12 cellular contexts compared by ENCODE assay signal in genomic region chrX:151982217-151982616, GRCh38. TPM values are rescaled to one million over a fixed set of nuclear protein-coding genes. Genes with fewer than 3 reads are reported as not detected.
A peak's percentile ranks its signal among the peaks of the same experiment; 100 is the strongest.
DNase-seq lines count a peak whose midpoint lies in the region; TF ChIP-seq lines count a peak whose summit lies in the region.
"Had no signal": no experiment of that assay in that cellular context is flagged by ENCODE, and none has a peak within 500 bp of the region (broad histone marks: within the 10 kb centered on the region; RNA-seq: fewer than 3 reads in every experiment).

No MANE protein-coding gene starts in this region.

- TF ChIP-seq CTCF in HFFc6 (IDR thresholded peaks at IDR 0.05), result no peak

- H3K4me3 ChIP-seq in adipocyte (ENCODE audit: low read length), result no peak overlapping the region
- H3K4me3 ChIP-seq: spleen had no signal

- H3K9me3 ChIP-seq in adipocyte (ENCODE audit: control insufficient read depth, low read length), result peaks cover 2% of the 10 kb centered on the region
- H3K9me3 ChIP-seq: spleen had no signal

- DNase-seq in ACHN, result peak; percentile 16
- DNase-seq in HFFc6, result peak; percentile 71
- peak; percentile 40 for DNase-seq in adipocyte (ENCODE audit: low read depth)
- peak; percentile 27 for DNase-seq in hepatic stellate cell (ENCODE audit: low spot score)
- DNase-seq in activated CD8-positive, alpha-beta memory T cell treated with anti-CD3 and anti-CD28 coated beads for 24 hours, result no peak
- DNase-seq in NCI-H69 (lab: John Stamatoyannopoulos, UW), result no peak
- no peak for DNase-seq in stimulated activated CD4-positive, alpha-beta T cell treated with anti-CD3 and anti-CD28 coated beads, Interleukin-4, amount 100 ng/mL, for 24 hours
- no peak for DNase-seq in NCI-H82 treated with DMSO at 0.1 percent for 48 hours (lab: John Stamatoyannopoulos, UW; ENCODE audit: unreplicated experiment)
- DNase-seq: cerebellar nuclear complex, COR-L47, islet precursor cell, spleen had no signal

- peaks cover 25% of the 10 kb centered on the region; the same call in 1 of the 2 replicates for H3K4me1 Mint-ChIP-seq in HFFc6 (ENCODE audit: low read depth)

- peaks cover 21% of the 10 kb centered on the region for H3K27me3 ChIP-seq in adipocyte (replicated peaks; ENCODE audit: control insufficient read depth, insufficient read depth, low read length)
- H3K27me3 ChIP-seq: spleen had no signal

- no peak overlapping the region for H3K9ac ChIP-seq in adipocyte (ENCODE audit: low read length)

- H3K36me3 Mint-ChIP-seq in HFFc6 (ENCODE audit: low read depth), result no peaks in the 10 kb centered on the region

- H3K9me3 Mint-ChIP-seq in HFFc6, result no peaks in the 10 kb centered on the region

- no peaks in the 10 kb centered on the region for H3K36me3 ChIP-seq in adipocyte (ENCODE audit: control insufficient read depth, insufficient read depth, low read length, severe bottlenecking)
- H3K36me3 ChIP-seq: spleen had no signal

- H3K27me3 Mint-ChIP-seq in HFFc6 (ENCODE audit: insufficient read depth), result peaks cover 2% of the 10 kb centered on the region; the same call in 1 of the 2 replicates

- peaks cover 48% of the 10 kb centered on the region for H3K4me1 ChIP-seq in adipocyte (ENCODE audit: control insufficient read depth, insufficient read depth, low read length)
- H3K4me1 ChIP-seq: spleen had no signal

- in situ Hi-C loops in ACHN (cut with HindIII; ENCODE audit: low pct_ligation_motif_present, low pct_unique_long_range_greater_than_20kb, low sequenced_read_pairs), result no loop called here

- H3K4me3 Mint-ChIP-seq in HFFc6, result no peak overlapping the region

- H3K27ac Mint-ChIP-seq in HFFc6, result 0 out of 2 replicates have a peak overlapping the region, but pooled peaks have one; percentile 42

RNA-seq across cellular contexts. Expression of gene GABRE, which starts 7.7 kb away (rescaled TPM):
- total RNA-seq in HFFc6 (2021; fragmentation: NEBNext Ultra II Directional; extraction: Animal tissue kit (Norgen Biotek cat#: 25700)), result 1 to 10 TPM in 2 of 6 experiments, under 1 TPM in 4; 0.24 to 1.7 (median 0.71) TPM

Comparison
In these comparisons a context has a peak if more than half of its experiments do, and no peak if none do; other contexts are left out.
1. DNase-seq: peak in ACHN (single experiment), HFFc6 (single experiment), adipocyte (single experiment) and hepatic stellate cell (single experiment); none in activated CD8-positive, alpha-beta memory T cell treated with anti-CD3 and anti-CD28 coated beads for 24 hours (single experiment), NCI-H69 (single experiment), stimulated activated CD4-positive, alpha-beta T cell treated with anti-CD3 and anti-CD28 coated beads, Interleukin-4, amount 100 ng/mL, for 24 hours (single experiment) and NCI-H82 treated with DMSO at 0.1 percent for 48 hours (single experiment).